Comparison of ENCODE assay signal across 16 cellular contexts in the genomic region with DNA sequence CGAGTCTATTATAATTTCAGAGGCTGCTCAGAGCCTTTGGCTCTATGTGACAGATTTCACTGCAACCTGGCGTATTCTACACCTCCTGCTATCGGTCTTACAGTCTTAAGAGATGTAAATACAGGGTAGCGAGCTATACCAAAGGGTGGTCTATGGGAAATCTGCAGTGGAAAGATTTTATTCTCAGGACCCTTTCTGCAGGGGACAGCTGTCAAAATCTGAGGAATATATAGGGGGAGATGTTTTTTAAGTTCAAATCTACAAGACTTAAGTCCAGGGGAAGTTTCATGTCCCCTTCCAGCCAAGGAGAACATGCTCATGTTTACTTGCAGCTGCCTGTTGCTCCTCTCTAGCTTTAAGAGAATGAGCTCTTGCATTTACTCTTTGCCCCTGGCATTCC.
A peak's percentile ranks its signal among the peaks of the same experiment; 100 is the strongest.
DNase-seq lines count a peak whose midpoint lies in the region; ATAC-seq and TF ChIP-seq lines count a peak whose summit lies in the region.
"Had no signal": no experiment of that assay in that cellular context is flagged by ENCODE, and none has a peak within 500 bp of the region (broad histone marks: within the 10 kb centered on the region; RNA-seq: fewer than 3 reads in every experiment).

No MANE protein-coding gene starts in this region.

- peaks cover 63% of the 10 kb centered on the region for H3K79me2 ChIP-seq in mammary epithelial cell (ENCODE audit: insufficient read depth, low read length)
- peaks cover 1% of the 10 kb centered on the region for H3K79me2 ChIP-seq in trophoblast cell (ENCODE audit: control insufficient read depth, insufficient read depth, low read length, poor library complexity)

- no peak for ATAC-seq in GM19328 (IDR thresholded peaks at IDR 0.05; ENCODE audit: unreplicated experiment)
- ATAC-seq: left cardiac atrium had no signal

- H3K27me3 Mint-ChIP-seq in MCF 10A (ENCODE audit: insufficient read depth, unreplicated experiment) = no peaks in the 10 kb centered on the region

- H3K14ac ChIP-seq in trophoblast cell (ENCODE audit: low read length) = no peak overlapping the region

- no peak overlapping the region for H3K4ac ChIP-seq in trophoblast cell (ENCODE audit: low read depth, low read length)

- no peak overlapping the region for H4K12ac ChIP-seq in trophoblast cell (ENCODE audit: low read depth, low read length)

- H3K27me3 ChIP-seq in mammary epithelial cell (ENCODE audit: insufficient read depth, low read length) = no peaks in the 10 kb centered on the region
- no peaks in the 10 kb centered on the region for H3K27me3 ChIP-seq in SJSA1 (replicated peaks)
- H3K27me3 ChIP-seq in esophagus squamous epithelium = no peaks in the 10 kb centered on the region
- no peaks in the 10 kb centered on the region for H3K27me3 ChIP-seq in transverse colon
- no peaks in the 10 kb centered on the region for H3K27me3 ChIP-seq in trophoblast cell (ENCODE audit: insufficient read depth, low read length)

- H3K9me3 Mint-ChIP-seq in MCF 10A (ENCODE audit: unreplicated experiment) = no peaks in the 10 kb centered on the region

- no peak overlapping the region for H3K18ac ChIP-seq in trophoblast cell (ENCODE audit: low read length)

- no peak overlapping the region for H2AK5ac ChIP-seq in trophoblast cell (ENCODE audit: low read length)

- TF ChIP-seq EP300 in transverse colon (IDR thresholded peaks at IDR 0.05; ENCODE audit: low read depth) = no peak

- intact Hi-C loops in mammary epithelial cell (cut with micrococcal nuclease) = no loop called here
- intact Hi-C loops in MCF 10A (cut with micrococcal nuclease) = no loop called here
- intact Hi-C loops in esophagus squamous epithelium (cut with DNase I) = no loop called here
- intact Hi-C loops in transverse colon (cut with DNase I; ENCODE audit: low total_unique reads) = loop anchor here (10.0 kb wide), 1 partner anchor 58 kb away; a partner anchor contains a TSS

- H3K4me1 Mint-ChIP-seq in MCF 10A (ENCODE audit: insufficient read depth, unreplicated experiment) = peaks cover 33% of the 10 kb centered on the region

- H2AFZ ChIP-seq in mammary epithelial cell (ENCODE audit: low read depth, low read length) = no peak overlapping the region
- no peak overlapping the region for H2AFZ ChIP-seq in trophoblast cell (ENCODE audit: insufficient read depth, low read length, poor library complexity)

- H2BK5ac ChIP-seq in trophoblast cell (ENCODE audit: low read depth, low read length, poor library complexity) = no peak overlapping the region

- H3K79me1 ChIP-seq in trophoblast cell (ENCODE audit: low read length) = peaks cover 24% of the 10 kb centered on the region

- H3K4me2 ChIP-seq in mammary epithelial cell (ENCODE audit: insufficient read depth, low read depth, low read length) (no peak overlapping the region), trophoblast cell (ENCODE audit: low read length) (no peak overlapping the region)

- TF ChIP-seq POLR2A in esophagus squamous epithelium (IDR thresholded peaks at IDR 0.05) (no peak), transverse colon (IDR thresholded peaks at IDR 0.05) (no peak)

- H3K9me3 ChIP-seq in mammary epithelial cell (replicated peaks; ENCODE audit: insufficient read depth, low read length) (no peaks in the 10 kb centered on the region), SJSA1 (replicated peaks) (no peaks in the 10 kb centered on the region), esophagus squamous epithelium (no peaks in the 10 kb centered on the region), transverse colon (no peaks in the 10 kb centered on the region), trophoblast cell (ENCODE audit: insufficient read depth, low read depth, low read length) (peaks cover 1% of the 10 kb centered on the region)

- 100% methylated on average over 4 of the region's 4 CpGs for WGBS in mammary epithelial cell (ENCODE audit: low coverage, missing lambda C conversion rate)
- WGBS in esophagus squamous epithelium, 2 donors = 84 to 90% methylated on average over 4 of the region's 4 CpGs
- 82 to 93% methylated on average over 4 of the region's 4 CpGs for WGBS in transverse colon (ENCODE audit: low coverage in 1 of 2), 2 donors
- no CpG with 5 or more reads among the region's 4 CpGs for WGBS in trophoblast cell (ENCODE audit: extremely low coverage, insufficient coverage, insufficient read length)

- no peak overlapping the region for H3K4me3 Mint-ChIP-seq in MCF 10A (ENCODE audit: unreplicated experiment)

- BruUV-seq in mammary epithelial cell (replicated peaks; lab: Mats Ljungman, UMichigan) (no TSS peak), MCF 10A (replicated peaks; lab: Mats Ljungman, UMichigan) (no TSS peak)

- CTCF ChIA-PET in mammary epithelial cell (lab: Charles Lee; ENCODE audit: low non-redundant PET) = interaction anchor here (0.6 kb wide), 1 partner anchor 1141 kb away, joined by 3 read pairs; no protein-coding TSS in a partner anchor
- CTCF ChIA-PET in MCF 10A (lab: Yijun Ruan, JAX) = interaction anchor here (0.5 to 0.7 kb wide), 3 partner anchors 21 to 49 kb away, joined by 3 to 4 read pairs (median 3); no protein-coding TSS in a partner anchor

- H3K4me3 ChIP-seq in mammary epithelial cell (replicated peaks in 1 of 3; ENCODE audit: insufficient read depth in 1 of 3, low read depth in 2 of 3, low read length in 3 of 3) (no peak overlapping the region), SJSA1 (no peak overlapping the region), esophagus squamous epithelium (no peak overlapping the region), transverse colon (no peak overlapping the region), trophoblast cell (ENCODE audit: low read depth, low read length) (no peak overlapping the region)

- no peak overlapping the region for H3K27ac Mint-ChIP-seq in MCF 10A (ENCODE audit: low read depth, unreplicated experiment)

- DNase-seq in mammary epithelial cell (no peak), MCF 10A (ENCODE audit: unreplicated experiment) (no peak), SJSA1 (ENCODE audit: low read depth in 1 of 2, low spot score in 2 of 2) (no peak), esophagus squamous epithelium (lab: John Stamatoyannopoulos, UW) (no peak), transverse colon (no peak), trophoblast cell (no peak), NCI-H128 (lab: John Stamatoyannopoulos, UW; ENCODE audit: unreplicated experiment) (no peak)
- DNase-seq: activated CD4-positive, alpha-beta T cell treated with anti-CD3 and anti-CD28 coated beads, Interleukin-2, amount 50 U/mL, for 1 hour; activated effector memory CD4-positive, alpha-beta T cell treated with anti-CD3 and anti-CD28 coated beads, Interleukin-2, amount 50 U/mL, for 16 hours; left cardiac atrium; NCI-H1092; NCI-H2171; small intestine; stimulated activated naive CD4-positive, alpha-beta T cell; T1000 had no signal

- POLR2A ChIA-PET in MCF 10A (lab: Yijun Ruan, JAX) = interaction anchor here (0.7 to 3.4 kb wide), 5 partner anchors 8 to 224 kb away, joined by 3 to 11 read pairs (median 3); no protein-coding TSS in a partner anchor

- no peak overlapping the region for H2BK120ac ChIP-seq in trophoblast cell (ENCODE audit: insufficient read depth, low read length, poor library complexity)

- H3K36me3 Mint-ChIP-seq in MCF 10A (ENCODE audit: insufficient read depth, unreplicated experiment) = peaks cover 4% of the 10 kb centered on the region

- H4K20me1 ChIP-seq in mammary epithelial cell (ENCODE audit: insufficient read depth, low read length) = no peaks in the 10 kb centered on the region

- H3K36me3 ChIP-seq in mammary epithelial cell (ENCODE audit: insufficient read depth, low read length) = peaks cover 17% of the 10 kb centered on the region
- peaks cover 4% of the 10 kb centered on the region for H3K36me3 ChIP-seq in SJSA1
- no peaks in the 10 kb centered on the region for H3K36me3 ChIP-seq in esophagus squamous epithelium
- peaks cover 0 to 3% (median 0%) of the 10 kb centered on the region in 4 donors for H3K36me3 ChIP-seq in transverse colon
- H3K36me3 ChIP-seq in trophoblast cell (ENCODE audit: control insufficient read depth in 1 of 2, insufficient read depth in 2 of 2, low read length in 2 of 2) = peaks cover 3 to 4% of the 10 kb centered on the region in 2 experiments

- no peak overlapping the region for H4K8ac ChIP-seq in trophoblast cell (ENCODE audit: low read depth, low read length)

- H3K23ac ChIP-seq in trophoblast cell (ENCODE audit: low read length) = no peak overlapping the region

- no peak overlapping the region for H2BK12ac ChIP-seq in trophoblast cell (ENCODE audit: low read length)

- dilution Hi-C loops in mammary epithelial cell (cut with HindIII; ENCODE audit: low sequenced_read_pairs) = no loop called here

- H3K9ac ChIP-seq in mammary epithelial cell (ENCODE audit: insufficient read depth, low read length) = no peak overlapping the region
- no peak overlapping the region for H3K9ac ChIP-seq in trophoblast cell (ENCODE audit: low read length)

- H3K27ac ChIP-seq in mammary epithelial cell (ENCODE audit: insufficient read depth, low read depth, low read length) (peak overlapping the region; percentile 99), SJSA1 (peak overlapping the region; percentile 34), esophagus squamous epithelium (peak overlapping the region in 3 of 4 donors; percentile 16 to 26 (median 17)), transverse colon (peak overlapping the region; percentile 10 to 37 (median 16)), trophoblast cell (ENCODE audit: low read depth, low read length) (no peak overlapping the region)

- TF ChIP-seq CTCF in mammary epithelial cell (conservative IDR thresholded peaks at IDR 0.05 in 1 of 2, IDR thresholded peaks at IDR 0.05 in 1 of 2; ENCODE audit: extremely low read depth in 1 of 2, insufficient read depth in 1 of 2, low read depth in 1 of 2, low read length in 2 of 2) = no peak
- no peak for TF ChIP-seq CTCF in MCF 10A (IDR thresholded peaks at IDR 0.05; ENCODE audit: unreplicated experiment)
- TF ChIP-seq CTCF in esophagus squamous epithelium (IDR thresholded peaks at IDR 0.05) = no peak
- TF ChIP-seq CTCF in transverse colon (IDR thresholded peaks at IDR 0.05) = no peak

- H3K4me1 ChIP-seq in mammary epithelial cell (ENCODE audit: insufficient read depth, low read length) (peaks cover 69% of the 10 kb centered on the region), SJSA1 (replicated peaks) (peaks cover 93% of the 10 kb centered on the region), esophagus squamous epithelium (peaks cover 6 to 16% (median 8%) of the 10 kb centered on the region in 3 donors), transverse colon (peaks cover 15 to 58% (median 31%) of the 10 kb centered on the region in 4 donors), trophoblast cell (ENCODE audit: control insufficient read depth in 1 of 2, insufficient read depth in 2 of 2, low read length in 2 of 2) (peaks cover 6 to 9% of the 10 kb centered on the region in 2 experiments)

- no peak overlapping the region for H4K91ac ChIP-seq in trophoblast cell (ENCODE audit: low read depth, low read length)

- in situ Hi-C loops in mammary epithelial cell (cut with MboI; ENCODE audit: low sequenced_read_pairs in 2 of 2) = no loop called here
- in situ Hi-C loops in transverse colon (cut with MboI; ENCODE audit: low pct_ligation_motif_present in 1 of 4, low pct_unique_long_range_greater_than_20kb in 1 of 4, low sequenced_read_pairs in 3 of 4) = no loop called here
